In the genomic region with DNA sequence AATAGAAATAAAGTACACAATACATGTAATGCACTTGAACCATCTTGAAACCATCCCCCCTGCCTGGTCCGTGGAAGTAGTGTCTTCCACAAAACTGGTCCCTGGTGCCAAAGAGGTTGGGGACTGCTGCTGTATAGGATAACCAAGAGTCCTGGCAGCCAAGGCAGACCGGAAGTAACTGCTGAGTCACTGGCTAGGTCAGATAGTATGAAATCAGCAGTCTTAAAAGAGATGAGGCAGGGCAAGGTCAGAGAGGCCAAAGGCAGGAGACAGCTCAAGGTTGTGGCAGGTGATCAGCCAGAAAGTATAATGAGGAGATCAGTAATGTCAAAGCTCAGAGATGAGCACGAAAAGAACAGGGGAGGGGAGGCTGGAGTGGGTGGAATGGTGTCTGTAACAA, we compare ENCODE assay signal across 12 cellular contexts.
DNase-seq lines count a peak whose midpoint lies in the region; ATAC-seq, FAIRE-seq and TF ChIP-seq lines count a peak whose summit lies in the region.
"Had no signal": no experiment of that assay in that cellular context is flagged by ENCODE, and none has a peak within 500 bp of the region (broad histone marks: within the 10 kb centered on the region; RNA-seq: fewer than 3 reads in every experiment).

No MANE protein-coding gene starts in this region.

- no TSS peak for BruUV-seq in PC-3 (replicated peaks; lab: Mats Ljungman, UMichigan)

- DNase-seq in CMK (ENCODE audit: low read depth) = peak; percentile 3
- DNase-seq in H54 (ENCODE audit: insufficient read length, low spot score) = peak; percentile 13
- DNase-seq in PC-3 = peak; percentile 24
- DNase-seq in fibroblast of pulmonary artery (ENCODE audit: low read depth) = peak; percentile 16
- no peak for DNase-seq in AG08396 (ENCODE audit: low spot score)
- DNase-seq in hepatocyte (ENCODE audit: low spot score) = no peak
- no peak for DNase-seq in activated naive CD8-positive, alpha-beta T cell treated with anti-CD3 and anti-CD28 coated beads for 36 hours
- no peak for DNase-seq in activated CD4-positive, CD25-positive, alpha-beta regulatory T cell treated with anti-CD3 and anti-CD28 coated beads, Interleukin-2, amount 50 U/mL, for 72 hours
- DNase-seq: activated CD8-positive, alpha-beta memory T cell treated with anti-CD3 and anti-CD28 coated beads, Interleukin-2, amount 50 U/mL, for 4 hours; CD8-positive, alpha-beta memory T cell; GOT3; NCI-H526 had no signal

- H3K9me3 Mint-ChIP-seq in activated naive CD8-positive, alpha-beta T cell treated with anti-CD3 and anti-CD28 coated beads for 36 hours = no peaks in the 10 kb centered on the region
- H3K9me3 Mint-ChIP-seq: CD8-positive, alpha-beta memory T cell had no signal

- peaks cover 12% of the 10 kb centered on the region for H3K27me3 Mint-ChIP-seq in activated naive CD8-positive, alpha-beta T cell treated with anti-CD3 and anti-CD28 coated beads for 36 hours

- H3K27ac ChIP-seq in PC-3 (ENCODE audit: low read length) = no peak overlapping the region
- no peak overlapping the region for H3K27ac ChIP-seq in hepatocyte

- H3K27ac Mint-ChIP-seq in activated naive CD8-positive, alpha-beta T cell treated with anti-CD3 and anti-CD28 coated beads for 36 hours = no peak overlapping the region
- H3K27ac Mint-ChIP-seq: CD8-positive, alpha-beta memory T cell had no signal

- intact Hi-C loops in PC-3 (cut with micrococcal nuclease) = no loop called here

- H3K9ac ChIP-seq in PC-3 (ENCODE audit: low read length) = no peak overlapping the region

- ATAC-seq in PC-3 = peak; percentile 40; the same call in 1 of the 2 replicates

- TF ChIP-seq CTCF in PC-3 (conservative IDR thresholded peaks at IDR 0.05; ENCODE audit: low read depth, low read length) (no peak), fibroblast of pulmonary artery (IDR thresholded peaks at IDR 0.05; ENCODE audit: low read length, missing control alignments) (no peak), hepatocyte (IDR thresholded peaks at IDR 0.05; ENCODE audit: poor library complexity) (no peak)

- H3K4me3 Mint-ChIP-seq in activated naive CD8-positive, alpha-beta T cell treated with anti-CD3 and anti-CD28 coated beads for 36 hours = no peak overlapping the region
- H3K4me3 Mint-ChIP-seq: CD8-positive, alpha-beta memory T cell had no signal

- no peaks in the 10 kb centered on the region for H3K27me3 ChIP-seq in PC-3 (ENCODE audit: low read length)
- H3K27me3 ChIP-seq in hepatocyte = no peaks in the 10 kb centered on the region

- no peak overlapping the region for H3K4me3 ChIP-seq in PC-3 (ENCODE audit: low read length)
- H3K4me3 ChIP-seq in fibroblast of pulmonary artery (replicated peaks; ENCODE audit: low read depth, low read length) = no peak overlapping the region
- H3K4me3 ChIP-seq in hepatocyte = no peak overlapping the region

- no peak overlapping the region for H3K4me2 ChIP-seq in PC-3 (ENCODE audit: low read length)
- H3K4me2 ChIP-seq in hepatocyte = no peak overlapping the region

- H3F3A ChIP-seq in PC-3 (ENCODE audit: low read length, unreplicated experiment) = no peaks in the 10 kb centered on the region

- no peak overlapping the region for H2AFZ ChIP-seq in PC-3 (ENCODE audit: low read length)
- H2AFZ ChIP-seq in hepatocyte = no peak overlapping the region

- FAIRE-seq in H54 (lab: Jason Lieb, UNC) = peak; percentile 96

- H3K36me3 ChIP-seq in PC-3 (ENCODE audit: low read depth, low read length) = no peaks in the 10 kb centered on the region
- H3K36me3 ChIP-seq in hepatocyte (replicated peaks; ENCODE audit: insufficient read depth, low read depth) = no peaks in the 10 kb centered on the region

- no peak for TF ChIP-seq POLR2A in H54 (IDR thresholded peaks at IDR 0.05; ENCODE audit: low read depth, low read length)

- POLR2A ChIA-PET in PC-3 (lab: Charles Lee; ENCODE audit: unreplicated experiment) = no interaction called here

- H3K9me3 ChIP-seq in PC-3 (ENCODE audit: low read length) (no peaks in the 10 kb centered on the region), hepatocyte (ENCODE audit: low read depth) (no peaks in the 10 kb centered on the region)

- H3K4me1 ChIP-seq in PC-3 (ENCODE audit: insufficient read depth, low read length) = no peaks in the 10 kb centered on the region
- no peaks in the 10 kb centered on the region for H3K4me1 ChIP-seq in hepatocyte (ENCODE audit: insufficient read depth)

- H3K4me1 Mint-ChIP-seq in activated naive CD8-positive, alpha-beta T cell treated with anti-CD3 and anti-CD28 coated beads for 36 hours = no peaks in the 10 kb centered on the region
- H3K4me1 Mint-ChIP-seq: CD8-positive, alpha-beta memory T cell had no signal

- H3K79me2 ChIP-seq in PC-3 (ENCODE audit: low read length) (no peaks in the 10 kb centered on the region), hepatocyte (peaks cover 3% of the 10 kb centered on the region)

- H4K20me1 ChIP-seq in PC-3 (ENCODE audit: low read length) (no peaks in the 10 kb centered on the region), hepatocyte (ENCODE audit: insufficient read depth, poor library complexity, severe bottlenecking) (no peaks in the 10 kb centered on the region)

- CTCF ChIA-PET in PC-3 (lab: Charles Lee) = no interaction called here

- H3K9me2 ChIP-seq in PC-3 (replicated peaks; ENCODE audit: low read length) (no peaks in the 10 kb centered on the region), hepatocyte (replicated peaks; ENCODE audit: insufficient read depth) (no peaks in the 10 kb centered on the region)

- 66% methylated on average over 3 of the region's 3 CpGs for WGBS in hepatocyte (ENCODE audit: low lambda C conversion rate, missing lambda C conversion rate)

- H3K36me3 Mint-ChIP-seq in activated naive CD8-positive, alpha-beta T cell treated with anti-CD3 and anti-CD28 coated beads for 36 hours = no peaks in the 10 kb centered on the region
- H3K36me3 Mint-ChIP-seq: CD8-positive, alpha-beta memory T cell had no signal

Comparison
In these comparisons a context has a peak if more than half of its experiments do, and no peak if none do; other contexts are left out.
1. DNase-seq: peak in CMK (single experiment), H54 (single experiment), PC-3 (single experiment) and fibroblast of pulmonary artery (single experiment); none in AG08396 (single experiment), hepatocyte (single experiment), activated naive CD8-positive, alpha-beta T cell treated with anti-CD3 and anti-CD28 coated beads for 36 hours (single experiment) and activated CD4-positive, CD25-positive, alpha-beta regulatory T cell treated with anti-CD3 and anti-CD28 coated beads, Interleukin-2, amount 50 U/mL, for 72 hours (single experiment).